ENCODE assay signal across 20 cellular contexts in the genomic region with DNA sequence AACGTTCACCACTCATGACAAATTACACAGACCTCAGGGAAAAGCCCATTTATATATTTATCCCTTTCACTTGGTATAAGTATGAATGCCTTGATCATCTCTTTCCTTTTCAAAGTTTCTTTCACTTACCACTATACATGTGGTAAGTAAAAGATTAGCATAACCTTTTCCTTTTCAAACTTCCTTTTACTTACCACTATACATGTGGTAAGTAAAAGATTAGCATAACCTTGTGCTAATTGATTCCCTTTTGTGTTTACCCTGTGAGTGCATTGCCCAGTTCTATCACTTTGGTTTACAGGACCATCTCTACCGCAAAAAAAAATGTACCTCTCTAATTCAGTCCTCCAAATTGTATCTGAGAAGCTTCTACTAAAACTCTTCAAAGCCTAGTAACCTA. TPM values are rescaled to one million over a fixed set of nuclear protein-coding genes. Genes with fewer than 3 reads are reported as not detected.
DNase-seq lines count a peak whose midpoint lies in the region; ATAC-seq, FAIRE-seq and TF ChIP-seq lines count a peak whose summit lies in the region.
"Had no signal": no experiment of that assay in that cellular context is flagged by ENCODE, and none has a peak within 500 bp of the region (broad histone marks: within the 10 kb centered on the region; RNA-seq: fewer than 3 reads in every experiment).

No MANE protein-coding gene starts in this region.

- FAIRE-seq in GM12892 (lab: Jason Lieb, UNC), result peak; percentile 46
- FAIRE-seq: GM12878, RCC 7860 had no signal

- no peaks in the 10 kb centered on the region for H3K36me3 ChIP-seq in HUES64 (ENCODE audit: insufficient read depth, low read length)
- H3K36me3 ChIP-seq: MG63 had no signal

- no peak overlapping the region for H3K9ac ChIP-seq in HUES64 (ENCODE audit: low read depth, low read length)
- H3K9ac ChIP-seq: GM23248 had no signal

- DNase-seq in GM12892 (ENCODE audit: insufficient read length) (no peak), iPS DF 19.7 (ENCODE audit: low read depth, low spot score) (peak; percentile 5), DMS79 (lab: John Stamatoyannopoulos, UW) (no peak), medulla oblongata (ENCODE audit: extremely low spot score) (no peak)
- no peak for DNase-seq in stimulated activated CD4-positive, alpha-beta T cell treated with anti-CD3 and anti-CD28 coated beads, Interleukin-4, amount 100 ng/mL, for 24 hours
- DNase-seq: COR-L47, DMS53, GM23248, HFFc6, MG63, NCI-H1092 treated with DMSO at 0.1 percent for 48 hours, NCI-H1694 treated with DMSO at 0.1 percent for 48 hours, NCI-H748 treated with DMSO at 0.1 percent for 48 hours, SHP77 treated with DMSO at 0.1 percent for 48 hours had no signal

- no peaks in the 10 kb centered on the region for H3K27me3 ChIP-seq in HUES64 (ENCODE audit: insufficient read depth, low read length)
- H3K27me3 ChIP-seq: MG63 had no signal

- no peak for TF ChIP-seq POLR2A in GM12892 (IDR thresholded peaks at IDR 0.05; ENCODE audit: low read depth, low read length)

- H3K9me3 ChIP-seq in HUES64 (ENCODE audit: insufficient read depth, low read depth, low read length), result no peaks in the 10 kb centered on the region
- H3K9me3 ChIP-seq: MG63 had no signal

- no peak overlapping the region for H3K4me3 ChIP-seq in HUES64 (ENCODE audit: low read length)
- H3K4me3 ChIP-seq: GM12878, GM23248, MG63 had no signal

- ATAC-seq in GM21423 (IDR thresholded peaks at IDR 0.05; ENCODE audit: unreplicated experiment), result peak; percentile 72
- no peak for ATAC-seq in GM21576 (IDR thresholded peaks at IDR 0.05; ENCODE audit: unreplicated experiment)
- ATAC-seq: GM12878 had no signal

- peak overlapping the region; percentile 82; the same call in 1 of the 2 replicates for H3K27ac ChIP-seq in HUES64 (ENCODE audit: low read depth, low read length)
- H3K27ac ChIP-seq: GM23248 had no signal

- WGBS in HUES64, result 11% methylated on average over 1 of the region's 2 CpGs

- H3K4me1 ChIP-seq in HUES64 (ENCODE audit: insufficient read depth, low read length), result peaks cover 9% of the 10 kb centered on the region; the same call in 1 of the 2 replicates

RNA-seq across cellular contexts. Expression of a gene that starts 32.7 kb away (rescaled TPM):
- polyA plus RNA-seq in GM12892 (2012; ENCODE audit: missing spikeins), result 1.5 TPM
- polyA plus RNA-seq in HUES64 (2013, experiment 1 of 2), result 2.4 TPM
- polyA plus RNA-seq in HUES64 (2013, experiment 2 of 2), result 2.3 TPM

RNA-seq across cellular contexts. Expression of a gene that starts 50.8 kb away (rescaled TPM):
- not detected for polyA plus RNA-seq in GM12892 (2012; ENCODE audit: missing spikeins)
- 0.90 TPM for polyA plus RNA-seq in HUES64 (2013, experiment 1 of 2)
- 0.70 TPM for polyA plus RNA-seq in HUES64 (2013, experiment 2 of 2)
- polyA plus RNA-seq: CD14-positive monocyte, GM23248 had no signal
